ENCODE assay signal across 8 cellular contexts in the genomic region with DNA sequence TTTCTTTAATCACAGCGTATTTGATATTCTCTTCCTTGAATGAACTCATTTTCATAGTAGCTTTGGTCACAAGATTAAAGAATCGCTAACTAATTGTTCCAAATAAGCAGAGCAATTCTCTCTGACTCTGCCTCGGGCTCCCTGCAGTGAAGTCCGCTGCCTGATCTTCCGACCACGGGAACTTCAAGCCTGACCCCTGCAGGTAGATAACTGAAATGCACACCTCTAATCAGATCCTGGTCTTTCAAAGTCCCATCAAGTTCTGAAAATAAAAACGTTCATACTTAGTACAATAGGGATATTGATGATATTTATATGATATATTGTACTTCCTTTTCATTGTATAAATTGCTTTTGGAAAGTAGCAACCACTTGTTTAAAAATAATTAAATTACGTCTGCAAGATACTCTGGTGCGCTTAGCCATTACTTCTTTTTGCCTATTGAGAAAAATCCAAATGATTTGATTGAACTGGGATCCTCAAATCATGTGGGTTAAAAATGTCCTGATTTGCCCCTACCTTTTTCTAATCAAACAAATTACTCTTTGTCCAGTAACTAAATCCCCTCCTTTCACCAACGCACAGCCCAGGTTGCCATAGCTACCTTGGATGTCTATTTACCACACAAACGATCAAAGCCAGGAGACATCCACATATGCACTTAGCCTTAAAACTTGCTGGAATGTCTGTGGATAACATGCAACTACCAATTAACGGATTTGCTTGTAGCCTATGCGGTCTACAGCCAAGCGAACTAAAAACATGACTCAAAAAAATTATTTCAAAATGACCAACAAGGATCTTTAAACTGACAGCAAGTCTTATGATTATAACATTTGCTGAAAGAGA. TPM values are rescaled to one million over a fixed set of nuclear protein-coding genes. Genes with fewer than 3 reads are reported as not detected.
DNase-seq lines count a peak whose midpoint lies in the region; ATAC-seq and TF ChIP-seq lines count a peak whose summit lies in the region.

No MANE protein-coding gene starts in this region.

- H4K8ac ChIP-seq in H9 (replicated peaks; ENCODE audit: insufficient read length, low read depth, low read length): no peak overlapping the region

- H2AFZ ChIP-seq in H9 (ENCODE audit: low read length): no peak overlapping the region

- no peaks in the 10 kb centered on the region for H3K79me1 ChIP-seq in H9 (ENCODE audit: insufficient read depth, low read depth, low read length, poor library complexity, severe bottlenecking)

- no peak overlapping the region for H3K23ac ChIP-seq in H9 (ENCODE audit: insufficient read length, low read depth, low read length)

- H3K9me3 Mint-ChIP-seq in H9: peaks cover 22 to 24% of the 10 kb centered on the region in 2 experiments
- no peaks in the 10 kb centered on the region for H3K9me3 Mint-ChIP-seq in stimulated activated naive B cell treated with anti-CD40 and anti-IgM and Interleukin-4, amounts not matched to agents 10 μg/mL and 1 μg/mL and 100 μg/mL, for 72 hours
- no peaks in the 10 kb centered on the region for H3K9me3 Mint-ChIP-seq in activated CD4-positive, alpha-beta memory T cell treated with anti-CD3 and anti-CD28 coated beads for 36 hours

- no peak overlapping the region for H4K5ac ChIP-seq in H9 (ENCODE audit: insufficient read length, low read depth, low read length)

- ATAC-seq in stimulated activated naive B cell treated with anti-CD40 and anti-IgM and Interleukin-4, amounts not matched to agents 10 μg/mL and 1 μg/mL and 100 μg/mL, for 72 hours (replicated peaks): peak; percentile 53 to 64

- H3K9me3 ChIP-seq in H9 (ENCODE audit: control insufficient read depth, low read depth, low read length): peaks cover 4% of the 10 kb centered on the region
- no peaks in the 10 kb centered on the region for H3K9me3 ChIP-seq in ascending aorta
- no peaks in the 10 kb centered on the region for H3K9me3 ChIP-seq in iPS-15b (ENCODE audit: control insufficient read depth, insufficient read depth, low read length)

- intact Hi-C loops in ascending aorta (cut with DNase I): loop anchor here (5.0 kb wide), 2 partner anchors 424 to 486 kb away; no protein-coding TSS in a partner anchor
- intact Hi-C loops in activated CD4-positive, alpha-beta memory T cell treated with anti-CD3 and anti-CD28 coated beads for 36 hours (cut with micrococcal nuclease): loop anchor here (2.0 kb wide), 1 partner anchor 425 kb away; no protein-coding TSS in a partner anchor

- peaks cover 0 to 9% (median 6%) of the 10 kb centered on the region in 3 experiments; a peak in 3 of 7 replicates for H3K36me3 Mint-ChIP-seq in H9 (ENCODE audit: insufficient read depth in 1 of 3, low read depth in 3 of 3)
- no peaks in the 10 kb centered on the region for H3K36me3 Mint-ChIP-seq in stimulated activated naive B cell treated with anti-CD40 and anti-IgM and Interleukin-4, amounts not matched to agents 10 μg/mL and 1 μg/mL and 100 μg/mL, for 72 hours
- no peaks in the 10 kb centered on the region for H3K36me3 Mint-ChIP-seq in activated CD4-positive, alpha-beta memory T cell treated with anti-CD3 and anti-CD28 coated beads for 36 hours

- peak overlapping the region; percentile 40 to 98; a peak in 4 of 5 replicates for H3K4me3 Mint-ChIP-seq in H9
- peak overlapping the region in 1 of 2 donors; percentile 16 for H3K4me3 Mint-ChIP-seq in stimulated activated naive B cell treated with anti-CD40 and anti-IgM and Interleukin-4, amounts not matched to agents 10 μg/mL and 1 μg/mL and 100 μg/mL, for 72 hours
- H3K4me3 Mint-ChIP-seq in activated CD4-positive, alpha-beta memory T cell treated with anti-CD3 and anti-CD28 coated beads for 36 hours: no peak overlapping the region

- DNase-seq in DMS153 treated with DMSO at 0.1 percent for 48 hours (lab: John Stamatoyannopoulos, UW; ENCODE audit: unreplicated experiment) (peak; percentile 50), DMS153 (lab: John Stamatoyannopoulos, UW) (no peak), H9 (peak; percentile 51), NCI-H2029 (lab: John Stamatoyannopoulos, UW) (peak; percentile 22), ascending aorta (ENCODE audit: low spot score in 2 of 2) (no peak)
- no peak for DNase-seq in stimulated activated naive B cell treated with anti-CD40 and anti-IgM and Interleukin-4, amounts not matched to agents 10 μg/mL and 1 μg/mL and 100 μg/mL, for 72 hours
- DNase-seq in activated CD4-positive, alpha-beta memory T cell treated with anti-CD3 and anti-CD28 coated beads for 36 hours: no peak

- no peak overlapping the region for H2BK12ac ChIP-seq in H9 (ENCODE audit: insufficient read length, low read depth, low read length)

- H2BK120ac ChIP-seq in H9 (ENCODE audit: low read depth, low read length, poor library complexity, severe bottlenecking): no peak overlapping the region

- H3K27me3 Mint-ChIP-seq in H9 (ENCODE audit: low read depth): peaks cover 2% of the 10 kb centered on the region; the same call in 1 of the 2 replicates
- H3K27me3 Mint-ChIP-seq in stimulated activated naive B cell treated with anti-CD40 and anti-IgM and Interleukin-4, amounts not matched to agents 10 μg/mL and 1 μg/mL and 100 μg/mL, for 72 hours: peaks cover 21 to 34% of the 10 kb centered on the region in 2 donors
- peaks cover 21% of the 10 kb centered on the region for H3K27me3 Mint-ChIP-seq in activated CD4-positive, alpha-beta memory T cell treated with anti-CD3 and anti-CD28 coated beads for 36 hours

- H3K4ac ChIP-seq in H9 (ENCODE audit: low read depth, low read length): no peak overlapping the region

- CTCF ChIA-PET in activated CD4-positive, alpha-beta memory T cell treated with anti-CD3 and anti-CD28 coated beads for 36 hours (lab: Charles Lee): interaction anchor here (1.0 kb wide), 1 partner anchor 426 kb away, joined by 6 read pairs; no protein-coding TSS in a partner anchor

- H3K14ac ChIP-seq in H9 (ENCODE audit: insufficient read depth, low read length): no peak overlapping the region

- H3K4me3 ChIP-seq in ascending aorta (no peak overlapping the region), iPS-15b (ENCODE audit: low read depth, low read length) (peak overlapping the region; percentile 19)

- TF ChIP-seq CTCF in H9 (conservative IDR thresholded peaks at IDR 0.05) (peak; percentile 74), ascending aorta (IDR thresholded peaks at IDR 0.05) (peak; percentile 39 to 63 (median 60))

- no peak overlapping the region for H3T11ph ChIP-seq in H9 (ENCODE audit: low read length)

- POLR2A ChIA-PET in activated CD4-positive, alpha-beta memory T cell treated with anti-CD3 and anti-CD28 coated beads for 36 hours (lab: Charles Lee): no interaction called here

- no peak overlapping the region for H3K18ac ChIP-seq in H9 (ENCODE audit: insufficient read length, low read depth, low read length)

- H3K27ac ChIP-seq in H9 (ENCODE audit: insufficient read length, low read depth, low read length) (no peak overlapping the region), ascending aorta (no peak overlapping the region)

- peaks cover 62 to 71% of the 10 kb centered on the region in 2 experiments for H3K4me1 Mint-ChIP-seq in H9
- peaks cover 9 to 17% of the 10 kb centered on the region in 2 donors for H3K4me1 Mint-ChIP-seq in stimulated activated naive B cell treated with anti-CD40 and anti-IgM and Interleukin-4, amounts not matched to agents 10 μg/mL and 1 μg/mL and 100 μg/mL, for 72 hours
- H3K4me1 Mint-ChIP-seq in activated CD4-positive, alpha-beta memory T cell treated with anti-CD3 and anti-CD28 coated beads for 36 hours (ENCODE audit: low read depth): peaks cover 4% of the 10 kb centered on the region

- H4K91ac ChIP-seq in H9 (ENCODE audit: insufficient read length, low read depth, low read length): no peak overlapping the region

- H2BK5ac ChIP-seq in H9 (ENCODE audit: insufficient read length, low read length): no peak overlapping the region

- peaks cover 9% of the 10 kb centered on the region; the same call in 1 of the 2 replicates for H3K4me1 ChIP-seq in H9 (ENCODE audit: insufficient read depth, low read length)
- H3K4me1 ChIP-seq in ascending aorta: peaks cover 0 to 2% of the 10 kb centered on the region in 2 donors
- peaks cover 18% of the 10 kb centered on the region for H3K4me1 ChIP-seq in iPS-15b (ENCODE audit: control insufficient read depth, insufficient read depth, low read length)

- H3K79me2 ChIP-seq in H9 (ENCODE audit: insufficient read depth, low read length): peaks cover 40% of the 10 kb centered on the region; the same call in 1 of the 2 replicates

- no peak overlapping the region for H2BK20ac ChIP-seq in H9 (ENCODE audit: low read depth, low read length, poor library complexity, severe bottlenecking)

- WGBS in H9 (ENCODE audit: extremely low coverage, insufficient read length, low lambda C conversion rate): no CpG with 5 or more reads among the region's 14 CpGs

- H3K27me3 ChIP-seq in H9 (ENCODE audit: insufficient read depth, low read length): no peaks in the 10 kb centered on the region
- H3K27me3 ChIP-seq in ascending aorta: no peaks in the 10 kb centered on the region
- no peaks in the 10 kb centered on the region for H3K27me3 ChIP-seq in iPS-15b (ENCODE audit: control insufficient read depth, insufficient read depth, low read length)

- H3K9ac ChIP-seq in H9 (ENCODE audit: extremely low read depth, insufficient read length, low read length): no peak overlapping the region
- H3K9ac ChIP-seq in iPS-15b (ENCODE audit: low read depth, low read length): no peak overlapping the region

- H3K23me2 ChIP-seq in H9 (ENCODE audit: insufficient read length, low read depth, low read length, poor library complexity, severe bottlenecking): peaks cover 8% of the 10 kb centered on the region

- H3K36me3 ChIP-seq in ascending aorta (no peaks in the 10 kb centered on the region), iPS-15b (ENCODE audit: control insufficient read depth, insufficient read depth, low read length) (no peaks in the 10 kb centered on the region)

- peak overlapping the region; percentile 20 for H3K4me2 ChIP-seq in H9 (ENCODE audit: insufficient read depth, insufficient read length, low read length)

- no peak overlapping the region for H3K56ac ChIP-seq in H9 (ENCODE audit: insufficient read length, low read depth, low read length)

- no peak overlapping the region for H2BK15ac ChIP-seq in H9 (ENCODE audit: low read depth, low read length)

- H3K27ac Mint-ChIP-seq in H9: peak overlapping the region; percentile 38 to 91 (median 91); a peak in 6 of 7 replicates
- H3K27ac Mint-ChIP-seq in stimulated activated naive B cell treated with anti-CD40 and anti-IgM and Interleukin-4, amounts not matched to agents 10 μg/mL and 1 μg/mL and 100 μg/mL, for 72 hours: no peak overlapping the region
- no peak overlapping the region for H3K27ac Mint-ChIP-seq in activated CD4-positive, alpha-beta memory T cell treated with anti-CD3 and anti-CD28 coated beads for 36 hours

- H2AK5ac ChIP-seq in H9 (ENCODE audit: insufficient read length, low read length): no peak overlapping the region

- no peaks in the 10 kb centered on the region for H4K20me1 ChIP-seq in H9 (ENCODE audit: control insufficient read depth, insufficient read depth, insufficient read length)

RNA-seq across cellular contexts. Expression of gene MID1, which starts 4.2 kb away (rescaled TPM):
- total RNA-seq in H9 (2021) (32.9 and 33.1 TPM in 2 replicates), ascending aorta (32.8 TPM)
- total RNA-seq in activated CD4-positive, alpha-beta memory T cell treated with anti-CD3 and anti-CD28 coated beads for 36 hours: under 1 TPM; 0.27 to 0.36 TPM

Comparison
In these comparisons a context has a peak if more than half of its experiments do, and no peak if none do; other contexts are left out.
1. DNase-seq: peak in DMS153 treated with DMSO at 0.1 percent for 48 hours (single experiment), H9 (single experiment) and NCI-H2029 (single experiment); none in DMS153 (single experiment), ascending aorta (0 of 2), stimulated activated naive B cell treated with anti-CD40 and anti-IgM and Interleukin-4, amounts not matched to agents 10 μg/mL and 1 μg/mL and 100 μg/mL, for 72 hours (single experiment) and activated CD4-positive, alpha-beta memory T cell treated with anti-CD3 and anti-CD28 coated beads for 36 hours (single experiment).
2. H3K27ac Mint-ChIP-seq: peak in H9 (3 of 3); none in stimulated activated naive B cell treated with anti-CD40 and anti-IgM and Interleukin-4, amounts not matched to agents 10 μg/mL and 1 μg/mL and 100 μg/mL, for 72 hours (single experiment) and activated CD4-positive, alpha-beta memory T cell treated with anti-CD3 and anti-CD28 coated beads for 36 hours (single experiment).
3. RNA of gene MID1, which starts 4.2 kb away (total RNA-seq): 32.9 to 33.1 TPM in H9 and 32.8 TPM in ascending aorta (single experiment); 0.27 to 0.36 TPM in activated CD4-positive, alpha-beta memory T cell treated with anti-CD3 and anti-CD28 coated beads for 36 hours; every median in the first group is over 10 times any median in the second.